In the genomic region with DNA sequence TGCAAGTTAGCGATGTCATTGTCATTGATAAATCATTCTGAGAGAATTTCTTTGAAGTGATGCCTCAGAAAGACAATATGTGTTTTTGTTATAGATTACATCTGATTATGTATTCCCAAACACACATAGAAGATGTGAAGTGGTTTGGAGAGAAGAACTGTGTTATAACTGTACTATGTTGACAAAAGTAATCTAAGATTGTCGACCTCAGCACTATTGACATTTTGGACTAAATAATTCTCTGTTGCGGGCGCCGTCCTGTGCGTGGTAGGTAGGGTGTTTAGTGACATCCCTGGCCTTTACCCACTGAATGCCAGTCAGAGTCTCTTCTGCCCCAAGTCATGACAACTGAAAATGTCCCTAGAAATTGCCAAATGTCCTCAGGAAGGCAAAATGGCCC, we compare ENCODE assay signal across 31 cellular contexts.
"Had no signal": no experiment of that assay in that cellular context is flagged by ENCODE, and none has a peak within 500 bp of the region (broad histone marks: within the 10 kb centered on the region; RNA-seq: fewer than 3 reads in every experiment).

No MANE protein-coding gene starts in this region.

- H3K36me3 ChIP-seq: neural progenitor cell, ovary, spleen, suprapubic skin, tibial artery, transverse colon, upper lobe of right lung, vagina had no signal

- H3K27ac ChIP-seq: neural progenitor cell, ovary, parathyroid adenoma, psoas muscle, skin epidermis, spleen, suprapubic skin, testis, tibial artery, transverse colon, upper lobe of right lung, vagina had no signal

- H3K27ac Mint-ChIP-seq: naive thymus-derived CD4-positive, alpha-beta T cell; natural killer cell treated with Interleukin-12 subunit alpha and Interleukin-12 subunit beta and Interleukin-15 and Interleukin-18, amount 100 ng/mL, for 72 hours; neural progenitor cell; progenitor cell of endocrine pancreas; stimulated activated memory B cell treated with anti-CD40 and anti-IgM and Interleukin-4, amounts not matched to agents 10 μg/mL and 1 μg/mL and 100 μg/mL, for 72 hours; stimulated activated naive CD8-positive, alpha-beta T cell treated with anti-CD3 and anti-CD28 coated beads, Interleukin-15, amount 100 ng/mL, for 72 hours; type B pancreatic cell had no signal

- H3K27me3 ChIP-seq: neural progenitor cell, ovary, suprapubic skin, testis, tibial artery, transverse colon, upper lobe of right lung, vagina had no signal

- H3K36me3 Mint-ChIP-seq: natural killer cell treated with Interleukin-12 subunit alpha and Interleukin-12 subunit beta and Interleukin-15 and Interleukin-18, amount 100 ng/mL, for 72 hours; neural progenitor cell; stimulated activated memory B cell treated with anti-CD40 and anti-IgM and Interleukin-4, amounts not matched to agents 10 μg/mL and 1 μg/mL and 100 μg/mL, for 72 hours; type B pancreatic cell had no signal

- H2AFZ ChIP-seq: neural progenitor cell, parathyroid adenoma had no signal

- ATAC-seq: naive thymus-derived CD4-positive, alpha-beta T cell; natural killer cell treated with Interleukin-12 subunit alpha and Interleukin-12 subunit beta and Interleukin-15 and Interleukin-18, amount 100 ng/mL, for 72 hours; psoas muscle; right cardiac atrium; sciatic nerve; stimulated activated memory B cell treated with anti-CD40 and anti-IgM and Interleukin-4, amounts not matched to agents 10 μg/mL and 1 μg/mL and 100 μg/mL, for 72 hours; stimulated activated naive CD8-positive, alpha-beta T cell treated with anti-CD3 and anti-CD28 coated beads, Interleukin-15, amount 100 ng/mL, for 72 hours; stimulated activated naive CD8-positive, alpha-beta T cell treated with anti-CD3 and anti-CD28 coated beads, Interleukin-15, Interleukin-2, amounts not matched to agents 100 U/mL and 50 U/mL, for 24 hours; upper lobe of right lung had no signal

- H3K9ac ChIP-seq: neural progenitor cell, parathyroid adenoma had no signal

- H3K4me1 ChIP-seq: parathyroid adenoma, spleen, suprapubic skin, testis, transverse colon, upper lobe of right lung, vagina had no signal

- H3K9me3 ChIP-seq: ovary, psoas muscle, spleen, suprapubic skin, testis, tibial artery, transverse colon, upper lobe of right lung, vagina had no signal

- H3K27me3 Mint-ChIP-seq: progenitor cell of endocrine pancreas had no signal

- H3K79me2 ChIP-seq: parathyroid adenoma had no signal

- DNase-seq: naive thymus-derived CD4-positive, alpha-beta T cell; occipital lobe; ovary; posterior cingulate gyrus; psoas muscle; right cardiac atrium; spleen; stimulated activated CD4-positive, alpha-beta T cell treated with anti-CD3 and anti-CD28 coated beads, Interleukin-12 subunit alpha, Interleukin-12 subunit beta, amount 100 ng/mL, for 4 hours; stimulated activated CD4-positive, alpha-beta T cell treated with anti-CD3 and anti-CD28 coated beads, Interleukin-1b, Interleukin-23, amount 100 ng/mL, for 48 hours; stimulated activated CD4-positive, alpha-beta T cell treated with anti-CD3 and anti-CD28 coated beads, Interleukin-4, amount 100 ng/mL, for 1 hour; stimulated activated CD4-positive, alpha-beta T cell treated with anti-CD3 and anti-CD28 coated beads, Interleukin-4, amount 100 ng/mL, for 4 hours; stimulated activated CD8-positive, alpha-beta memory T cell treated with anti-CD3 and anti-CD28 coated beads, Interleukin-4, amount 100 ng/mL, for 48 hours; stimulated activated naive CD4-positive, alpha-beta T cell; stimulated activated naive CD8-positive, alpha-beta T cell treated with anti-CD3 and anti-CD28 coated beads, Interleukin-15, amount 100 ng/mL, for 72 hours; stimulated activated naive CD8-positive, alpha-beta T cell treated with anti-CD3 and anti-CD28 coated beads, Interleukin-15, Interleukin-2, amounts not matched to agents 100 U/mL and 50 U/mL, for 24 hours; substantia nigra; testis; tibial artery; transverse colon; upper lobe of right lung had no signal

- H3K4me1 Mint-ChIP-seq: naive thymus-derived CD4-positive, alpha-beta T cell; stimulated activated memory B cell treated with anti-CD40 and anti-IgM and Interleukin-4, amounts not matched to agents 10 μg/mL and 1 μg/mL and 100 μg/mL, for 72 hours; stimulated activated naive CD8-positive, alpha-beta T cell treated with anti-CD3 and anti-CD28 coated beads, Interleukin-15, amount 100 ng/mL, for 72 hours had no signal

- H3K4me2 ChIP-seq: neural progenitor cell, smooth muscle cell had no signal

- H3K4me3 Mint-ChIP-seq: naive thymus-derived CD4-positive, alpha-beta T cell; natural killer cell treated with Interleukin-12 subunit alpha and Interleukin-12 subunit beta and Interleukin-15 and Interleukin-18, amount 100 ng/mL, for 72 hours; neural progenitor cell; stimulated activated memory B cell treated with anti-CD40 and anti-IgM and Interleukin-4, amounts not matched to agents 10 μg/mL and 1 μg/mL and 100 μg/mL, for 72 hours; stimulated activated naive CD8-positive, alpha-beta T cell treated with anti-CD3 and anti-CD28 coated beads, Interleukin-15, amount 100 ng/mL, for 72 hours; type B pancreatic cell had no signal

- H3K4me3 ChIP-seq: neural progenitor cell, ovary, psoas muscle, skin epidermis, smooth muscle cell, spleen, suprapubic skin, testis, tibial artery, transverse colon, upper lobe of right lung, vagina had no signal

- H3K9me3 Mint-ChIP-seq: natural killer cell treated with Interleukin-12 subunit alpha and Interleukin-12 subunit beta and Interleukin-15 and Interleukin-18, amount 100 ng/mL, for 72 hours; neural progenitor cell; stimulated activated memory B cell treated with anti-CD40 and anti-IgM and Interleukin-4, amounts not matched to agents 10 μg/mL and 1 μg/mL and 100 μg/mL, for 72 hours; stimulated activated naive CD8-positive, alpha-beta T cell treated with anti-CD3 and anti-CD28 coated beads, Interleukin-15, amount 100 ng/mL, for 72 hours; type B pancreatic cell had no signal
